In genomic region chr18:3062798-3063563, GRCh38 we compare ENCODE assay signal across 8 cellular contexts. TPM values are rescaled to one million over a fixed set of nuclear protein-coding genes. Genes with fewer than 3 reads are reported as not detected.
DNase-seq lines count a peak whose midpoint lies in the region; ATAC-seq and TF ChIP-seq lines count a peak whose summit lies in the region.

No MANE protein-coding gene starts in this region.

- no peak for TF ChIP-seq EP300 in transverse colon (IDR thresholded peaks at IDR 0.05; ENCODE audit: low read depth)

- in situ Hi-C loops in transverse colon (cut with MboI; ENCODE audit: low pct_ligation_motif_present in 1 of 4, low pct_unique_long_range_greater_than_20kb in 1 of 4, low sequenced_read_pairs in 3 of 4): loop anchor here in 2 of 4 donors (25.0 kb wide), 1 partner anchor 126 kb away; no protein-coding TSS in a partner anchor

- BruUV-seq in OCI-LY7 (replicated peaks; lab: Mats Ljungman, UMichigan): no TSS peak

- intact Hi-C loops in OCI-LY7 (cut with micrococcal nuclease; ENCODE audit: unreplicated experiment) (loop anchor here (1.0 to 2.0 kb wide), 3 partner anchors 68 to 183 kb away; no protein-coding TSS in a partner anchor), transverse colon (cut with DNase I; ENCODE audit: low total_unique reads) (loop anchor here (5.0 kb wide), 1 partner anchor 131 kb away; no protein-coding TSS in a partner anchor)

- no peak overlapping the region for H3K4me2 ChIP-seq in OCI-LY7 (ENCODE audit: low read length)
- peak overlapping the region; percentile 43 for H3K4me2 ChIP-seq in osteoblast (ENCODE audit: insufficient read depth, low read length)

- H4K20me1 ChIP-seq in OCI-LY7 (ENCODE audit: insufficient read depth, low read length) (no peaks in the 10 kb centered on the region), osteoblast (ENCODE audit: insufficient read depth, low read length) (no peaks in the 10 kb centered on the region)

- no peak overlapping the region for H3K4me3 ChIP-seq in OCI-LY7 (ENCODE audit: low read depth, low read length, poor library complexity, severe bottlenecking)
- no peak overlapping the region for H3K4me3 ChIP-seq in foreskin fibroblast (ENCODE audit: low read depth in 1 of 2, low read length in 2 of 2)
- no peak overlapping the region for H3K4me3 ChIP-seq in osteoblast (ENCODE audit: insufficient read depth, low read length)
- H3K4me3 ChIP-seq in transverse colon: no peak overlapping the region

- H3K79me2 ChIP-seq in OCI-LY7 (ENCODE audit: insufficient read depth, low read depth, low read length): no peaks in the 10 kb centered on the region
- no peaks in the 10 kb centered on the region for H3K79me2 ChIP-seq in osteoblast (ENCODE audit: insufficient read depth, low read length)

- no peak for TF ChIP-seq POLR2A in transverse colon (IDR thresholded peaks at IDR 0.05)

- no peak for ATAC-seq in GM21515 (IDR thresholded peaks at IDR 0.05; ENCODE audit: unreplicated experiment)

- H3K4me1 ChIP-seq in OCI-LY7 (ENCODE audit: insufficient read depth, low read length, poor library complexity, severe bottlenecking) (peaks cover 7% of the 10 kb centered on the region), osteoblast (ENCODE audit: insufficient read depth, low read length) (no peaks in the 10 kb centered on the region), transverse colon (peaks cover 0 to 30% (median 6%) of the 10 kb centered on the region in 4 donors)

- H3K27me3 ChIP-seq in osteoblast (ENCODE audit: insufficient read depth, low read length) (no peaks in the 10 kb centered on the region), transverse colon (no peaks in the 10 kb centered on the region)

- 32 to 45% methylated on average over 10 to 16 of the region's 16 CpGs for WGBS in transverse colon (ENCODE audit: low coverage in 1 of 2), 2 donors

- CTCF ChIA-PET in OCI-LY7 (lab: Charles Lee; ENCODE audit: unreplicated experiment): interaction anchor here (0.5 to 1.3 kb wide), 2 partner anchors 33 to 68 kb away, joined by 3 to 4 read pairs; no protein-coding TSS in a partner anchor

- no peak overlapping the region for H2AFZ ChIP-seq in OCI-LY7 (ENCODE audit: low read length)
- no peak overlapping the region for H2AFZ ChIP-seq in osteoblast (ENCODE audit: low read length)

- no peaks in the 10 kb centered on the region for H3K9me2 ChIP-seq in OCI-LY7 (ENCODE audit: insufficient read depth, low read length)

- no peaks in the 10 kb centered on the region for H3K9me3 ChIP-seq in OCI-LY7 (ENCODE audit: low read length)
- no peaks in the 10 kb centered on the region for H3K9me3 ChIP-seq in osteoblast (ENCODE audit: low read depth, low read length)
- no peaks in the 10 kb centered on the region for H3K9me3 ChIP-seq in transverse colon

- TF ChIP-seq CTCF in OCI-LY7 (conservative IDR thresholded peaks at IDR 0.05; ENCODE audit: low read length) (peak; percentile 93), foreskin fibroblast (IDR thresholded peaks at IDR 0.05; ENCODE audit: low read depth, low read length) (peak; percentile 89), osteoblast (IDR thresholded peaks at IDR 0.05; ENCODE audit: extremely low read depth, low read depth, low read length) (peak; percentile 78), transverse colon (IDR thresholded peaks at IDR 0.05) (peak; percentile 68 to 76 (median 73))

- POLR2A ChIA-PET in OCI-LY7 (lab: Charles Lee): interaction anchor here (1.0 to 1.4 kb wide), 3 partner anchors 68 to 184 kb away, joined by 3 read pairs; no protein-coding TSS in a partner anchor

- H3K36me3 ChIP-seq in OCI-LY7 (ENCODE audit: insufficient read depth, low read length) (no peaks in the 10 kb centered on the region), osteoblast (ENCODE audit: insufficient read depth, low read length) (no peaks in the 10 kb centered on the region), transverse colon (no peaks in the 10 kb centered on the region)

- DNase-seq in COR-L47 (lab: John Stamatoyannopoulos, UW) (peak; percentile 53), HCEC 1CT (peak; percentile 31), OCI-LY7 (ENCODE audit: low spot score) (peak; percentile 72), foreskin fibroblast (peak; percentile 20 to 69), osteoblast (ENCODE audit: insufficient read length, low spot score, missing footprints) (peak; percentile 82), transverse colon (peak; percentile 74)
- DNase-seq in activated T-cell treated with anti-CD3 and anti-CD28 coated beads, Interleukin-2, amount 50 U/mL, for 48 hours: peak; percentile 82

- H3K27ac ChIP-seq in OCI-LY7 (ENCODE audit: low read depth, low read length, poor library complexity, severe bottlenecking): no peak overlapping the region
- H3K27ac ChIP-seq in osteoblast (ENCODE audit: low read depth, low read length): no peak overlapping the region
- peak overlapping the region in 2 of 4 donors; percentile 4 to 37 for H3K27ac ChIP-seq in transverse colon

RNA-seq across cellular contexts. Expression of gene LPIN2, which starts 50.0 kb away (rescaled TPM):
- total RNA-seq in OCI-LY7 (2014; rRNA removed; shearing (Covaris generic)): 18.7 and 20.1 TPM in 2 replicates
- total RNA-seq in OCI-LY7 (2022) (16.9 and 18.9 TPM in 2 replicates), osteoblast (47.7 and 48.1 TPM in 2 replicates), transverse colon (100 to 1,000 TPM in 1 of 4 donors, 10 to 100 TPM in 3; 11.1 to 151 (median 87.0) TPM)

Comparison
In these comparisons a context has a peak if more than half of its experiments do, and no peak if none do; other contexts are left out.
1. DNase-seq: peak in every context shown above with its lines; median percentile 82 in activated T-cell treated with anti-CD3 and anti-CD28 coated beads, Interleukin-2, amount 50 U/mL, for 48 hours; 82 in osteoblast; 74 in transverse colon; 72 in OCI-LY7; 53 in COR-L47; 44 in foreskin fibroblast; 31 in HCEC 1CT.